24 cellular contexts compared by ENCODE assay signal in genomic region chr7:77731716-77732115, GRCh38.
"Had no signal": no experiment of that assay in that cellular context is flagged by ENCODE, and none has a peak within 500 bp of the region (broad histone marks: within the 10 kb centered on the region; RNA-seq: fewer than 3 reads in every experiment).

No MANE protein-coding gene starts in this region.

- H3K27me3 Mint-ChIP-seq: naive thymus-derived CD8-positive, alpha-beta T cell; stimulated activated naive B cell treated with anti-CD40 and anti-IgM and Interleukin-4, amounts not matched to agents 10 μg/mL and 1 μg/mL and 100 μg/mL, for 72 hours; stimulated activated naive CD8-positive, alpha-beta T cell treated with anti-CD3 and anti-CD28 coated beads, Interleukin-15, amount 100 ng/mL, for 72 hours had no signal

- H3K4me1 ChIP-seq: colonic mucosa had no signal

- H3K9me3 Mint-ChIP-seq: endodermal cell; naive thymus-derived CD8-positive, alpha-beta T cell; stimulated activated naive B cell treated with anti-CD40 and anti-IgM and Interleukin-4, amounts not matched to agents 10 μg/mL and 1 μg/mL and 100 μg/mL, for 72 hours; stimulated activated naive CD8-positive, alpha-beta T cell treated with anti-CD3 and anti-CD28 coated beads, Interleukin-15, amount 100 ng/mL, for 72 hours had no signal

- ATAC-seq: gastroesophageal sphincter; left lobe of liver; mucosa of descending colon; naive thymus-derived CD8-positive, alpha-beta T cell; pancreas; right lobe of liver; stimulated activated naive B cell treated with anti-CD40 and anti-IgM and Interleukin-4, amounts not matched to agents 10 μg/mL and 1 μg/mL and 100 μg/mL, for 72 hours; stimulated activated naive CD8-positive, alpha-beta T cell treated with anti-CD3 and anti-CD28 coated beads, Interleukin-15, amount 100 ng/mL, for 72 hours; upper lobe of right lung had no signal

- H3K36me3 ChIP-seq: colonic mucosa, esophagus muscularis mucosa, gastroesophageal sphincter, pancreas, prostate gland, right lobe of liver, tibial nerve, upper lobe of right lung, vagina had no signal

- FAIRE-seq: pancreas had no signal

- H3K4me3 ChIP-seq: colonic mucosa, esophagus muscularis mucosa, gastroesophageal sphincter, mucosa of descending colon, pancreas, prostate gland, right lobe of liver, testis, tibial nerve, upper lobe of right lung, vagina had no signal

- H3K27me3 ChIP-seq: colonic mucosa, esophagus muscularis mucosa, gastroesophageal sphincter, pancreas, right lobe of liver, testis, tibial nerve, upper lobe of right lung, vagina had no signal

- H3K27ac ChIP-seq: colonic mucosa, esophagus muscularis mucosa, gastroesophageal sphincter, pancreas, prostate gland, right lobe of liver, testis, tibial nerve, upper lobe of right lung, vagina had no signal

- H3K27ac Mint-ChIP-seq: endodermal cell had no signal

- H3K9me3 ChIP-seq: colonic mucosa, esophagus muscularis mucosa, gastroesophageal sphincter, mucosa of descending colon, prostate gland, right lobe of liver, testis, tibial nerve, upper lobe of right lung, vagina had no signal

- H3K4me3 Mint-ChIP-seq: endodermal cell; stimulated activated naive B cell treated with anti-CD40 and anti-IgM and Interleukin-4, amounts not matched to agents 10 μg/mL and 1 μg/mL and 100 μg/mL, for 72 hours; stimulated activated naive CD8-positive, alpha-beta T cell treated with anti-CD3 and anti-CD28 coated beads, Interleukin-15, amount 100 ng/mL, for 72 hours had no signal

- DNase-seq: colonic mucosa; dermis blood vessel endothelial cell; endodermal cell; foreskin fibroblast; glutamatergic neuron; islet precursor cell; mucosa of descending colon; naive thymus-derived CD8-positive, alpha-beta T cell; occipital lobe; pancreas; right lobe of liver; stimulated activated CD4-positive, alpha-beta T cell treated with anti-CD3 and anti-CD28 coated beads, Interleukin-15, amount 100 ng/mL, for 24 hours; stimulated activated CD4-positive, alpha-beta T cell treated with anti-CD3 and anti-CD28 coated beads, Interleukin-1b, Interleukin-23, amount 100 ng/mL, for 48 hours; stimulated activated CD4-positive, alpha-beta T cell treated with anti-CD3 and anti-CD28 coated beads, Interleukin-4, amount 100 ng/mL, for 24 hours; stimulated activated naive B cell treated with anti-CD40 and anti-IgM and Interleukin-4, amounts not matched to agents 10 μg/mL and 1 μg/mL and 100 μg/mL, for 72 hours; stimulated activated naive CD8-positive, alpha-beta T cell treated with anti-CD3 and anti-CD28 coated beads, Interleukin-15, amount 100 ng/mL, for 72 hours; testis; upper lobe of right lung had no signal
